18 cellular contexts compared by ENCODE assay signal in genomic region chr10:124282326-124282725, GRCh38.
DNase-seq lines count a peak whose midpoint lies in the region; ATAC-seq and TF ChIP-seq lines count a peak whose summit lies in the region.
"Had no signal": no experiment of that assay in that cellular context is flagged by ENCODE, and none has a peak within 500 bp of the region (broad histone marks: within the 10 kb centered on the region; RNA-seq: fewer than 3 reads in every experiment).

No MANE protein-coding gene starts in this region.

- no peak overlapping the region for H3K4me3 ChIP-seq in sigmoid colon
- H3K4me3 ChIP-seq: A549, HAP-1 had no signal

- peak; percentile 50 for DNase-seq in activated effector memory CD4-positive, alpha-beta T cell treated with anti-CD3 and anti-CD28 coated beads, Interleukin-2, amount 50 U/mL, for 16 hours
- no peak for DNase-seq in activated effector memory CD4-positive, alpha-beta T cell treated with Interleukin-2 at 50 U/mL for 16 hours
- DNase-seq in nephron progenitor cell (no peak), sigmoid colon (peak; percentile 29), NCI-H82 treated with DMSO at 0.1 percent for 48 hours (lab: John Stamatoyannopoulos, UW; ENCODE audit: unreplicated experiment) (no peak)
- no peak for DNase-seq in effector CD8-positive, alpha-beta T cell (lab: John Stamatoyannopoulos, UW)
- DNase-seq: AML-193; Caco-2; CD8-positive, alpha-beta T cell; GDM1; KBM-7 had no signal

- no peak for TF ChIP-seq CTCF in nephron progenitor cell (IDR thresholded peaks at IDR 0.05)
- no peak for TF ChIP-seq CTCF in sigmoid colon (IDR thresholded peaks at IDR 0.05)

- peaks cover 34% of the 10 kb centered on the region for H3K4me1 Mint-ChIP-seq in nephron progenitor cell

- H3K4me3 Mint-ChIP-seq in nephron progenitor cell, result no peak overlapping the region
- H3K4me3 Mint-ChIP-seq: CD8-positive, alpha-beta T cell; IgD-negative memory B cell had no signal

- no peaks in the 10 kb centered on the region for H3K36me3 Mint-ChIP-seq in nephron progenitor cell (ENCODE audit: low read depth)
- H3K36me3 Mint-ChIP-seq: CD8-positive, alpha-beta T cell had no signal

- H3K9me3 Mint-ChIP-seq in nephron progenitor cell, result peaks cover 3% of the 10 kb centered on the region
- H3K9me3 Mint-ChIP-seq: CD8-positive, alpha-beta T cell had no signal

- peaks cover 0 to 2% (median 0%) of the 10 kb centered on the region in 4 donors for H3K9me3 ChIP-seq in sigmoid colon
- H3K9me3 ChIP-seq: A549, Caco-2, HAP-1 had no signal

- no peaks in the 10 kb centered on the region for H3K36me3 ChIP-seq in sigmoid colon
- H3K36me3 ChIP-seq: HAP-1 had no signal

- WGBS in sigmoid colon, 2 donors, result 95 to 96% methylated on average over 11 of the region's 11 CpGs

- H3K4me1 ChIP-seq in sigmoid colon, result peaks cover 0 to 5% (median 0%) of the 10 kb centered on the region in 4 donors
- H3K4me1 ChIP-seq: A549, Caco-2, HAP-1 had no signal

- H3K27me3 Mint-ChIP-seq in nephron progenitor cell (ENCODE audit: low read depth, poor library complexity), result peaks cover 4% of the 10 kb centered on the region

- H3K27me3 ChIP-seq in sigmoid colon, result no peaks in the 10 kb centered on the region

- TF ChIP-seq EP300 in sigmoid colon (IDR thresholded peaks at IDR 0.05), result no peak

- peak overlapping the region; percentile 45 for H3K27ac Mint-ChIP-seq in nephron progenitor cell
- H3K27ac Mint-ChIP-seq: CD8-positive, alpha-beta T cell; IgD-negative memory B cell had no signal

- no peak for ATAC-seq in GM18868 (IDR thresholded peaks at IDR 0.05; ENCODE audit: unreplicated experiment)
- ATAC-seq: A549; CD8-positive, alpha-beta T cell; HepG2 had no signal

- no peak overlapping the region for H3K27ac ChIP-seq in sigmoid colon
- H3K27ac ChIP-seq: 22Rv1, A549, C4-2B had no signal

- no peak for TF ChIP-seq POLR2A in sigmoid colon (IDR thresholded peaks at IDR 0.05)

- intact Hi-C loops in sigmoid colon (cut with DNase I), result no loop called here

Comparison
In these comparisons a context has a peak if more than half of its experiments do, and no peak if none do; other contexts are left out.
1. DNase-seq: peak in activated effector memory CD4-positive, alpha-beta T cell treated with anti-CD3 and anti-CD28 coated beads, Interleukin-2, amount 50 U/mL, for 16 hours (single experiment) and sigmoid colon (single experiment); none in activated effector memory CD4-positive, alpha-beta T cell treated with Interleukin-2 at 50 U/mL for 16 hours (single experiment), nephron progenitor cell (single experiment), NCI-H82 treated with DMSO at 0.1 percent for 48 hours (single experiment) and effector CD8-positive, alpha-beta T cell (single experiment).